In genomic region chr11:66158156-66158555, GRCh38 we compare ENCODE assay signal across 15 cellular contexts.
"Had no signal": no experiment of that assay in that cellular context is flagged by ENCODE, and none has a peak within 500 bp of the region (broad histone marks: within the 10 kb centered on the region; RNA-seq: fewer than 3 reads in every experiment).

No MANE protein-coding gene starts in this region.

- H3K4me3 Mint-ChIP-seq: activated CD4-positive, alpha-beta T cell treated with anti-CD3 and anti-CD28 coated beads, Interleukin-2, amount 10 ng/mL, durations not matched to agents 24 days and 14 days had no signal

- H3K27ac ChIP-seq: adrenal gland, cardiac muscle cell, foreskin keratinocyte, ovary, psoas muscle, SK-N-MC, skin epidermis, stomach had no signal

- H3K27me3 Mint-ChIP-seq: activated CD4-positive, alpha-beta T cell treated with anti-CD3 and anti-CD28 coated beads, Interleukin-2, amount 10 ng/mL, durations not matched to agents 24 days and 14 days had no signal

- ATAC-seq: foreskin keratinocyte, psoas muscle, right cardiac atrium had no signal

- H3K36me3 ChIP-seq: adrenal gland, cardiac muscle cell, ovary, stomach had no signal

- H3K9me3 ChIP-seq: adrenal gland, ovary, psoas muscle, stomach had no signal

- H3K4me1 ChIP-seq: adrenal gland had no signal

- H3K4me3 ChIP-seq: adrenal gland, cardiac muscle cell, ovary, psoas muscle, SK-N-MC, skin epidermis, stomach had no signal

- DNase-seq: activated CD4-positive, alpha-beta T cell treated with anti-CD3 and anti-CD28 coated beads, Interleukin-2, amount 10 ng/mL, durations not matched to agents 24 days and 14 days; activated CD4-positive, CD25-positive, alpha-beta regulatory T cell; activated CD8-positive, alpha-beta memory T cell treated with anti-CD3 and anti-CD28 coated beads for 24 hours; activated CD8-positive, alpha-beta memory T cell treated with anti-CD3 and anti-CD28 coated beads, Interleukin-2, amount 50 U/mL, for 48 hours; adrenal gland; foreskin keratinocyte; hippocampal formation; islet precursor cell; ovary; psoas muscle; right cardiac atrium; stomach had no signal

- H3K9me3 Mint-ChIP-seq: activated CD4-positive, alpha-beta T cell treated with anti-CD3 and anti-CD28 coated beads, Interleukin-2, amount 10 ng/mL, durations not matched to agents 24 days and 14 days had no signal

- H3K27me3 ChIP-seq: adrenal gland, cardiac muscle cell, foreskin keratinocyte, ovary, stomach had no signal
